ENCODE assay signal across 15 cellular contexts in the genomic region with DNA sequence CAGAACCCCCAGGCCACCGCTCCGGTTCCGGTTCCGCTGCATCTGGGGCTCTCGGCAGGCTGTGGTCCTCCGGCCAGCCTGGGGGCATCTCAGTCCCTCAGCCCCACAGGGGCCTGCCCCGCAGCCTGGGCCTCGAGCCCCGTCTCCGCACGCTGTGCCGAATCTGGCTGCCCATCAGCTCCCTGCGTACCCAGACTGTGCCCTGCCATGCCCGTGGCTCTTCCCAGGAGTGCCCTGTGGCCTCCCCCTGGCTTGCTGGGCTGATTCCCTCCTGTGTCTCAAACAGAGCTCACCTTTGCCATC. TPM values are rescaled to one million over a fixed set of nuclear protein-coding genes. Genes with fewer than 3 reads are reported as not detected.
DNase-seq lines count a peak whose midpoint lies in the region; ATAC-seq and TF ChIP-seq lines count a peak whose summit lies in the region.
"Had no signal": no experiment of that assay in that cellular context is flagged by ENCODE, and none has a peak within 500 bp of the region (broad histone marks: within the 10 kb centered on the region; RNA-seq: fewer than 3 reads in every experiment).

No MANE protein-coding gene starts in this region.

- no peaks in the 10 kb centered on the region for H3K23me2 ChIP-seq in H9 (ENCODE audit: insufficient read length, low read depth, low read length, poor library complexity, severe bottlenecking)

- no peak overlapping the region for H3T11ph ChIP-seq in H9 (ENCODE audit: low read length)

- H3K27me3 Mint-ChIP-seq in H9 (ENCODE audit: low read depth), result no peaks in the 10 kb centered on the region; the same call in 1 of the 2 replicates
- H3K27me3 Mint-ChIP-seq in central memory CD8-positive, alpha-beta T cell, result no peaks in the 10 kb centered on the region
- H3K27me3 Mint-ChIP-seq in nephron progenitor cell (ENCODE audit: low read depth, poor library complexity), result no peaks in the 10 kb centered on the region
- H3K27me3 Mint-ChIP-seq: CD4-positive, alpha-beta memory T cell had no signal

- intact Hi-C loops in aorta (cut with DNase I), result no loop called here

- WGBS in H9 (ENCODE audit: extremely low coverage, insufficient read length, low lambda C conversion rate), result no CpG with 5 or more reads among the region's 14 CpGs
- no CpG with 5 or more reads among the region's 14 CpGs for WGBS in neuronal stem cell (ENCODE audit: extremely low coverage in 2 of 2, insufficient read length in 2 of 2, insufficient replicate concordance in 1 of 2), 2 donors
- WGBS in aorta, 2 donors, result 96 to 97% methylated on average over 13 to 14 of the region's 14 CpGs

- DNase-seq in H9, result no peak
- no peak for DNase-seq in central memory CD8-positive, alpha-beta T cell (ENCODE audit: low spot score in 2 of 2)
- DNase-seq in nephron progenitor cell, result no peak
- DNase-seq in neuronal stem cell (ENCODE audit: low spot score), result no peak
- DNase-seq in aorta, result no peak
- no peak for DNase-seq in NCI-H226
- DNase-seq: ACHN; Calu3; CD4-positive, alpha-beta memory T cell; DMS79 treated with DMSO at 0.1 percent for 48 hours; GF-D8; HCEC 1CT had no signal

- H3K79me2 ChIP-seq in H9 (ENCODE audit: insufficient read depth, low read length), result no peaks in the 10 kb centered on the region

- H4K8ac ChIP-seq in H9 (replicated peaks; ENCODE audit: insufficient read length, low read depth, low read length) (no peak overlapping the region), neuronal stem cell (ENCODE audit: low read depth, low read length) (no peak overlapping the region)

- no peak for ATAC-seq in central memory CD8-positive, alpha-beta T cell (replicated peaks; ENCODE audit: extremely low read depth, poor library complexity, severe bottlenecking)
- ATAC-seq in aorta (ENCODE audit: low FRiP score) (no peak), GM19397 (IDR thresholded peaks at IDR 0.05; ENCODE audit: unreplicated experiment) (no peak)

- no peak overlapping the region for H3K9ac ChIP-seq in H9 (ENCODE audit: extremely low read depth, insufficient read length, low read length)
- peak overlapping the region; percentile 21 for H3K9ac ChIP-seq in neuronal stem cell (ENCODE audit: low read depth, low read length, poor library complexity)

- no peak overlapping the region for H3K4me3 ChIP-seq in neuronal stem cell (ENCODE audit: low read length in 2 of 2)
- H3K4me3 ChIP-seq in aorta (ENCODE audit: low read length in 2 of 2), result no peak overlapping the region

- no peak overlapping the region for H2BK20ac ChIP-seq in H9 (ENCODE audit: low read depth, low read length, poor library complexity, severe bottlenecking)

- H3K4me1 ChIP-seq in H9 (ENCODE audit: insufficient read depth, low read length) (no peaks in the 10 kb centered on the region; the same call in 1 of the 2 replicates), neuronal stem cell (ENCODE audit: control insufficient read depth in 2 of 2, insufficient read depth in 1 of 2, low read depth in 1 of 2, low read length in 2 of 2) (peaks cover 0 to 12% of the 10 kb centered on the region in 2 donors), aorta (ENCODE audit: control insufficient read depth in 1 of 2, insufficient read depth in 2 of 2, low read length in 2 of 2) (no peaks in the 10 kb centered on the region)
- H3K4me1 ChIP-seq: BE2C had no signal

- peaks cover 2 to 12% of the 10 kb centered on the region in 2 donors for H3K36me3 ChIP-seq in neuronal stem cell (replicated peaks in 1 of 2; ENCODE audit: control insufficient read depth in 2 of 2, insufficient read depth in 2 of 2, low read length in 2 of 2)
- no peaks in the 10 kb centered on the region for H3K36me3 ChIP-seq in aorta (ENCODE audit: control insufficient read depth in 1 of 2, insufficient read depth in 2 of 2, low read length in 1 of 2)
- H3K36me3 ChIP-seq: BE2C had no signal

- H3K14ac ChIP-seq in H9 (ENCODE audit: insufficient read depth, low read length) (no peak overlapping the region; the same call in 1 of the 2 replicates), neuronal stem cell (ENCODE audit: low read length) (peak overlapping the region; percentile 99)

- no peak overlapping the region for H3K56ac ChIP-seq in H9 (ENCODE audit: insufficient read length, low read depth, low read length)

- H3K4me2 ChIP-seq in H9 (ENCODE audit: insufficient read depth, insufficient read length, low read length), result no peak overlapping the region
- H3K4me2 ChIP-seq in neuronal stem cell (ENCODE audit: insufficient read depth, low read length, poor library complexity, severe bottlenecking), result no peak overlapping the region

- H3K4me3 Mint-ChIP-seq in H9, result no peak overlapping the region
- H3K4me3 Mint-ChIP-seq in central memory CD8-positive, alpha-beta T cell, result no peak overlapping the region
- no peak overlapping the region for H3K4me3 Mint-ChIP-seq in nephron progenitor cell
- H3K4me3 Mint-ChIP-seq: CD4-positive, alpha-beta memory T cell had no signal

- no peak overlapping the region for H2BK5ac ChIP-seq in H9 (ENCODE audit: insufficient read length, low read length)
- peak overlapping the region; percentile 66 for H2BK5ac ChIP-seq in neuronal stem cell (ENCODE audit: low read length)

- H2BK120ac ChIP-seq in H9 (ENCODE audit: low read depth, low read length, poor library complexity, severe bottlenecking) (no peak overlapping the region), neuronal stem cell (ENCODE audit: low read depth, low read length) (no peak overlapping the region)

- no peak overlapping the region for H2BK12ac ChIP-seq in H9 (ENCODE audit: insufficient read length, low read depth, low read length)
- H2BK12ac ChIP-seq in neuronal stem cell (ENCODE audit: low read length), result peak overlapping the region; percentile 41

- no peak overlapping the region for H2AFZ ChIP-seq in H9 (ENCODE audit: low read length)
- peak overlapping the region; percentile 70 for H2AFZ ChIP-seq in neuronal stem cell (ENCODE audit: low read length)

- H3K27me3 ChIP-seq in H9 (ENCODE audit: insufficient read depth, low read length) (no peaks in the 10 kb centered on the region), neuronal stem cell (ENCODE audit: control insufficient read depth in 3 of 3, insufficient read depth in 3 of 3, low read depth in 1 of 3, low read length in 3 of 3) (no peaks in the 10 kb centered on the region), aorta (ENCODE audit: control insufficient read depth in 1 of 2, insufficient read depth in 2 of 2, low read length in 1 of 2) (no peaks in the 10 kb centered on the region)
- H3K27me3 ChIP-seq: BE2C had no signal

- H3K27ac Mint-ChIP-seq in H9, result no peak overlapping the region
- peak overlapping the region; percentile 61 for H3K27ac Mint-ChIP-seq in central memory CD8-positive, alpha-beta T cell (ENCODE audit: low read depth)
- H3K27ac Mint-ChIP-seq in nephron progenitor cell, result peak overlapping the region; percentile 71
- H3K27ac Mint-ChIP-seq: CD4-positive, alpha-beta memory T cell had no signal

- H3K36me3 Mint-ChIP-seq in H9 (ENCODE audit: insufficient read depth in 1 of 3, low read depth in 3 of 3) (no peaks in the 10 kb centered on the region; a peak in 1 of 7 replicates), nephron progenitor cell (ENCODE audit: low read depth) (no peaks in the 10 kb centered on the region)
- peaks cover 8% of the 10 kb centered on the region for H3K36me3 Mint-ChIP-seq in central memory CD8-positive, alpha-beta T cell (ENCODE audit: insufficient read depth)
- H3K36me3 Mint-ChIP-seq: CD4-positive, alpha-beta memory T cell had no signal

- H3K4me1 Mint-ChIP-seq in H9 (peaks cover 8 to 19% of the 10 kb centered on the region in 2 experiments), nephron progenitor cell (peaks cover 11% of the 10 kb centered on the region)
- peaks cover 11% of the 10 kb centered on the region for H3K4me1 Mint-ChIP-seq in central memory CD8-positive, alpha-beta T cell

- H2AK5ac ChIP-seq in H9 (ENCODE audit: insufficient read length, low read length) (no peak overlapping the region), neuronal stem cell (ENCODE audit: low read depth, low read length) (peak overlapping the region; percentile 97)

- H4K20me1 ChIP-seq in H9 (ENCODE audit: control insufficient read depth, insufficient read depth, insufficient read length), result peaks cover 4% of the 10 kb centered on the region

- H4K5ac ChIP-seq in H9 (ENCODE audit: insufficient read length, low read depth, low read length), result no peak overlapping the region

- no peaks in the 10 kb centered on the region for H3K9me3 ChIP-seq in H9 (ENCODE audit: control insufficient read depth, low read depth, low read length)
- H3K9me3 ChIP-seq in neuronal stem cell (replicated peaks in 1 of 2; ENCODE audit: control insufficient read depth in 2 of 2, insufficient read depth in 1 of 2, low read depth in 1 of 2, low read length in 2 of 2), result no peaks in the 10 kb centered on the region
- H3K9me3 ChIP-seq in aorta (ENCODE audit: control insufficient read depth, low read length), result no peaks in the 10 kb centered on the region
- H3K9me3 ChIP-seq: BE2C had no signal

- H3K27ac ChIP-seq in H9 (ENCODE audit: insufficient read length, low read depth, low read length), result no peak overlapping the region
- H3K27ac ChIP-seq in neuronal stem cell (replicated peaks; ENCODE audit: low read length), result no peak overlapping the region
- no peak overlapping the region for H3K27ac ChIP-seq in aorta (ENCODE audit: low read depth in 1 of 2, low read length in 2 of 2)
- H3K27ac ChIP-seq: C4-2B had no signal

- H4K91ac ChIP-seq in H9 (ENCODE audit: insufficient read length, low read depth, low read length) (peak overlapping the region; percentile 25), neuronal stem cell (ENCODE audit: low read depth, low read length, poor library complexity) (no peak overlapping the region)

- H3K79me1 ChIP-seq in H9 (ENCODE audit: insufficient read depth, low read depth, low read length, poor library complexity, severe bottlenecking) (no peaks in the 10 kb centered on the region), neuronal stem cell (ENCODE audit: low read depth, low read length) (peaks cover 2% of the 10 kb centered on the region)

- TF ChIP-seq CTCF in H9 (conservative IDR thresholded peaks at IDR 0.05), result no peak
- no peak for TF ChIP-seq CTCF in nephron progenitor cell (IDR thresholded peaks at IDR 0.05)

- no peak overlapping the region for H2BK15ac ChIP-seq in H9 (ENCODE audit: low read depth, low read length)
- H2BK15ac ChIP-seq in neuronal stem cell (ENCODE audit: low read length), result no peak overlapping the region

- no peak overlapping the region for H3K18ac ChIP-seq in H9 (ENCODE audit: insufficient read length, low read depth, low read length)
- peak overlapping the region; percentile 80 for H3K18ac ChIP-seq in neuronal stem cell (ENCODE audit: low read length)

- no peaks in the 10 kb centered on the region for H3K9me3 Mint-ChIP-seq in H9
- no peaks in the 10 kb centered on the region for H3K9me3 Mint-ChIP-seq in central memory CD8-positive, alpha-beta T cell
- H3K9me3 Mint-ChIP-seq in nephron progenitor cell, result no peaks in the 10 kb centered on the region
- H3K9me3 Mint-ChIP-seq: CD4-positive, alpha-beta memory T cell had no signal

- H3K23ac ChIP-seq in H9 (ENCODE audit: insufficient read length, low read depth, low read length) (no peak overlapping the region), neuronal stem cell (ENCODE audit: low read depth, low read length, poor library complexity) (peak overlapping the region; percentile 93)

- H3K4ac ChIP-seq in H9 (ENCODE audit: low read depth, low read length) (no peak overlapping the region; the same call in 1 of the 2 replicates), neuronal stem cell (ENCODE audit: low read length) (no peak overlapping the region)

RNA-seq across cellular contexts. Expression of gene MSANTD1, which starts 0.8 kb away (rescaled TPM):
- total RNA-seq in H9 (2021) (0.83 and 0.86 TPM in 2 replicates), aorta (1 to 10 TPM; 1.9 to 3.5 TPM)
- polyA plus RNA-seq in neuronal stem cell (2013, experiment 1 of 2), result 0.13 TPM
- polyA plus RNA-seq in neuronal stem cell (2013, experiment 2 of 2), result 0.12 TPM
- under 1 TPM in 1 of 2 donors, not detected in 1; 0.33 TPM for polyA plus RNA-seq in aorta

RNA-seq across cellular contexts. Expression of gene RGS12, which starts 44.7 kb away (rescaled TPM):
- total RNA-seq in H9 (2021) (14.0 and 16.9 TPM in 2 replicates), aorta (10 to 100 TPM; 23.9 to 40.4 TPM)
- polyA plus RNA-seq in neuronal stem cell (2013, experiment 1 of 2), result 26.5 TPM
- polyA plus RNA-seq in neuronal stem cell (2013, experiment 2 of 2), result 27.6 TPM
- 10 to 100 TPM; 10.3 to 28.2 TPM for polyA plus RNA-seq in aorta

Comparison
In these comparisons a context has a peak if more than half of its experiments do, and no peak if none do; other contexts are left out.
1. H3K27ac Mint-ChIP-seq: peak in central memory CD8-positive, alpha-beta T cell (single experiment) and nephron progenitor cell (single experiment); none in H9 (0 of 3).